1 cellular context compared by ENCODE assay signal in the genomic region with DNA sequence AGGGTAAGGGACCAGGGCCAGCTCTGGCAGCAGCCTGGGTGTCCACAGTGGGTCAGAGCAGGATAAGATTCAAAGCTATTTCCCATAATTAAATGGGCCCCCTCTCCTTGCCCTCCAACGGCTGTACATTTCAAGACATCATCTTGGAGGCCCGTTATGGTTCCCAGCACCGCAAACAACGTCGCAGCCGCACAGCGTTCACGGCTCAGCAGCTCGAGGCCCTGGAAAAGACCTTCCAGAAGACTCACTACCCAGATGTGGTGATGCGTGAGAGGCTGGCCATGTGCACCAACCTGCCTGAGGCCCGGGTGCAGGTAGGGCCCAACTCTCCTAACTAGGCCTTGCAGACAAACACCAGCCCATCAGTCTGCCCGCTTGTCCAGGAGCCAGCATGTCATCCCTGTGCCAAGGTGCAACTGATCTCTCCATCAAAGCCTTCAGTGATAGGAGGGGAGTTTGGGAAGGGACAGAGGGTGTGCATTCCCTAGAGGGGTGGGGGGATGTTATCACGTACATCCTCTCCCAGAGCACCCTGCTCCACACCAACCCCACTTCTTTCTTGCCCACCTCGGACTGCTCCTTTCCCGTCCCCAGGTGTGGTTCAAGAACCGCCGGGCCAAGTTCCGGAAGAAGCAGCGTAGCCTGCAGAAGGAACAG.
TF ChIP-seq lines count a peak whose summit lies in the region.

No MANE protein-coding gene starts in this region.

TF ChIP-seq in K562, 482 proteins besides CTCF, POLR2A, EP300 and RAD21:
- TF ChIP-seq HDGF (IDR thresholded peaks at IDR 0.05) (no peak), ZNF224 (CRISPR knock-in tag; IDR thresholded peaks at IDR 0.05) (0 out of 2 replicates have a peak, but pooled peaks have one; percentile 50), SMARCA4 (IDR thresholded peaks at IDR 0.05) (no peak), ZNF24 (IDR thresholded peaks at IDR 0.05) (no peak)
- TF ChIP-seq, protein P1, sequence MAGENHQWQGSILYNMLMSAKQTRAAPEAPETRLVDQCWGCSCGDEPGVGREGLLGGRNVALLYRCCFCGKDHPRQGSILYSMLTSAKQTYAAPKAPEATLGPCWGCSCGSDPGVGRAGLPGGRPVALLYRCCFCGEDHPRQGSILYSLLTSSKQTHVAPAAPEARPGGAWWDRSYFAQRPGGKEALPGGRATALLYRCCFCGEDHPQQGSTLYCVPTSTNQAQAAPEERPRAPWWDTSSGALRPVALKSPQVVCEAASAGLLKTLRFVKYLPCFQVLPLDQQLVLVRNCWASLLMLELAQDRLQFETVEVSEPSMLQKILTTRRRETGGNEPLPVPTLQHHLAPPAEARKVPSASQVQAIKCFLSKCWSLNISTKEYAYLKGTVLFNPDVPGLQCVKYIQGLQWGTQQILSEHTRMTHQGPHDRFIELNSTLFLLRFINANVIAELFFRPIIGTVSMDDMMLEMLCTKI (IDR thresholded peaks at IDR 0.05; ENCODE audit: partially characterized antibody): no peak
- TF ChIP-seq, protein P2, sequence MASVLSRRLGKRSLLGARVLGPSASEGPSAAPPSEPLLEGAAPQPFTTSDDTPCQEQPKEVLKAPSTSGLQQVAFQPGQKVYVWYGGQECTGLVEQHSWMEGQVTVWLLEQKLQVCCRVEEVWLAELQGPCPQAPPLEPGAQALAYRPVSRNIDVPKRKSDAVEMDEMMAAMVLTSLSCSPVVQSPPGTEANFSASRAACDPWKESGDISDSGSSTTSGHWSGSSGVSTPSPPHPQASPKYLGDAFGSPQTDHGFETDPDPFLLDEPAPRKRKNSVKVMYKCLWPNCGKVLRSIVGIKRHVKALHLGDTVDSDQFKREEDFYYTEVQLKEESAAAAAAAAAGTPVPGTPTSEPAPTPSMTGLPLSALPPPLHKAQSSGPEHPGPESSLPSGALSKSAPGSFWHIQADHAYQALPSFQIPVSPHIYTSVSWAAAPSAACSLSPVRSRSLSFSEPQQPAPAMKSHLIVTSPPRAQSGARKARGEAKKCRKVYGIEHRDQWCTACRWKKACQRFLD (CRISPR knock-in tag; IDR thresholded peaks at IDR 0.05): no peak
